8 cellular contexts compared by ENCODE assay signal in genomic region chr17:78129385-78130079, GRCh38. TPM values are rescaled to one million over a fixed set of nuclear protein-coding genes. Genes with fewer than 3 reads are reported as not detected.
DNase-seq lines count a peak whose midpoint lies in the region; ATAC-seq and TF ChIP-seq lines count a peak whose summit lies in the region.

No MANE protein-coding gene starts in this region.

- TF ChIP-seq POLR2A in vagina (IDR thresholded peaks at IDR 0.05) = no peak

- TF ChIP-seq CTCF in vagina (IDR thresholded peaks at IDR 0.05) = no peak

- H3K9me3 Mint-ChIP-seq in memory B cell = no peaks in the 10 kb centered on the region

- peak; percentile 74 for DNase-seq in cardiac septum (ENCODE audit: low spot score)
- no peak for DNase-seq in left cardiac atrium
- peak; percentile 57 for DNase-seq in activated effector memory CD4-positive, alpha-beta T cell treated with Interleukin-2 at 50 U/mL for 16 hours
- no peak for DNase-seq in memory B cell (ENCODE audit: low spot score in 2 of 2)
- no peak for DNase-seq in vagina (ENCODE audit: extremely low spot score in 2 of 2)
- DNase-seq in NCI-H2227 treated with DMSO at 0.1 percent for 48 hours (lab: John Stamatoyannopoulos, UW) = no peak
- DNase-seq in NCI-H510A treated with DMSO at 0.1 percent for 48 hours (lab: John Stamatoyannopoulos, UW) = no peak

- peaks cover 21% of the 10 kb centered on the region for H3K36me3 Mint-ChIP-seq in memory B cell

- no peaks in the 10 kb centered on the region for H3K36me3 ChIP-seq in vagina

- H3K27me3 Mint-ChIP-seq in memory B cell = no peaks in the 10 kb centered on the region

- peaks cover 60% of the 10 kb centered on the region for H3K4me1 Mint-ChIP-seq in memory B cell

- H3K4me3 ChIP-seq in vagina = no peak overlapping the region

- peak overlapping the region; percentile 98 for H3K4me3 Mint-ChIP-seq in memory B cell

- peak overlapping the region; percentile 79 for H3K27ac ChIP-seq in vagina

- intact Hi-C loops in cardiac septum (cut with DNase I) (loop anchor here (2.0 kb wide), 1 partner anchor 39 kb away; the partner anchor contains the start of gene SYNGR2), left cardiac atrium (cut with DNase I) (loop anchor here (5.0 kb wide), 1 partner anchor 48 kb away; no protein-coding TSS in a partner anchor), vagina (cut with DNase I) (loop anchor here (5.0 kb wide), 1 partner anchor 48 kb away; no protein-coding TSS in a partner anchor)

- no peaks in the 10 kb centered on the region for H3K9me3 ChIP-seq in vagina

- peak overlapping the region; percentile 91 for H3K27ac Mint-ChIP-seq in memory B cell

- H3K4me1 ChIP-seq in vagina = peaks cover 79% of the 10 kb centered on the region

- no peaks in the 10 kb centered on the region for H3K27me3 ChIP-seq in vagina

- no peak for ATAC-seq in left cardiac atrium
- peak; percentile 8 for ATAC-seq in memory B cell (ENCODE audit: low read depth)
- no peak for ATAC-seq in esophagus mucosa

RNA-seq across cellular contexts. Expression of gene TMC6, which starts 1.0 kb away (rescaled TPM):
- total RNA-seq in cardiac septum (80.1 TPM), left cardiac atrium (10 to 100 TPM; 24.9 to 32.0 TPM), vagina (64.8 TPM), esophagus mucosa (50.2 TPM)

RNA-seq across cellular contexts. Expression of gene TMC8, which starts 1.0 kb away (rescaled TPM):
- total RNA-seq in cardiac septum (2.2 TPM), left cardiac atrium (1 to 10 TPM; 3.8 to 4.3 TPM), vagina (24.6 TPM), esophagus mucosa (2.0 TPM)

RNA-seq across cellular contexts. Expression of gene C17orf99, which starts 16.7 kb away (rescaled TPM):
- total RNA-seq in cardiac septum = not detected
- not detected for total RNA-seq in left cardiac atrium
- total RNA-seq in vagina = not detected
- total RNA-seq in esophagus mucosa = 0.44 TPM

RNA-seq across cellular contexts. Expression of gene SYNGR2, which starts 38.8 kb away (rescaled TPM):
- total RNA-seq in cardiac septum (116 TPM), left cardiac atrium (10 to 100 TPM; 73.4 to 84.5 TPM), vagina (82.3 TPM), esophagus mucosa (73.0 TPM)

RNA-seq across cellular contexts. Expression of gene TK1, which starts 57.3 kb away (rescaled TPM):
- total RNA-seq in cardiac septum (1.2 TPM), left cardiac atrium (1 to 10 TPM; 1.8 to 7.7 TPM), vagina (3.7 TPM), esophagus mucosa (33.3 TPM)

Comparison
In these comparisons a context has a peak if more than half of its experiments do, and no peak if none do; other contexts are left out.
1. DNase-seq: peak in cardiac septum (single experiment) and activated effector memory CD4-positive, alpha-beta T cell treated with Interleukin-2 at 50 U/mL for 16 hours (single experiment); none in left cardiac atrium (single experiment), memory B cell (0 of 2), vagina (0 of 2), NCI-H2227 treated with DMSO at 0.1 percent for 48 hours (single experiment) and NCI-H510A treated with DMSO at 0.1 percent for 48 hours (single experiment).